13 cellular contexts compared by ENCODE assay signal in genomic region chr15:28889871-28890270, GRCh38. TPM values are rescaled to one million over a fixed set of nuclear protein-coding genes. Genes with fewer than 3 reads are reported as not detected.
DNase-seq lines count a peak whose midpoint lies in the region; ATAC-seq and TF ChIP-seq lines count a peak whose summit lies in the region.
"Not testable (repeated sequence)": the region's sequence is repeated elsewhere in the genome, so short reads cannot be mapped to it uniquely, and the experiment has no call there.
"Had no signal": no experiment of that assay in that cellular context is flagged by ENCODE, and none has a peak within 500 bp of the region (broad histone marks: within the 10 kb centered on the region; RNA-seq: fewer than 3 reads in every experiment).

No MANE protein-coding gene starts in this region.

- not testable (repeated sequence) for H4K8ac ChIP-seq in H9 (replicated peaks; ENCODE audit: insufficient read length, low read depth, low read length)

- H3K9me3 ChIP-seq in CD4-positive, CD25-positive, alpha-beta regulatory T cell (ENCODE audit: control insufficient read depth in 2 of 2, low read length in 2 of 2); H9 (ENCODE audit: control insufficient read depth, low read depth, low read length): not testable (repeated sequence)

- not testable (repeated sequence) for H4K91ac ChIP-seq in H9 (ENCODE audit: insufficient read length, low read depth, low read length)

- H3K4ac ChIP-seq in H9 (ENCODE audit: low read depth, low read length) = not testable (repeated sequence)

- H3K27me3 Mint-ChIP-seq in CD4-positive, CD25-positive, alpha-beta regulatory T cell; activated CD4-positive, alpha-beta T cell treated with anti-CD3 and anti-CD28 coated beads for 36 hours; activated naive CD4-positive, alpha-beta T cell treated with anti-CD3 and anti-CD28 coated beads for 36 hours (ENCODE audit: low read depth); brain; endothelial cell (ENCODE audit: unreplicated experiment); natural killer cell treated with Interleukin-12 subunit alpha and Interleukin-12 subunit beta and Interleukin-15 and Interleukin-18, amount 100 ng/mL, for 72 hours: not testable (repeated sequence)
- H3K27me3 Mint-ChIP-seq in H9 (ENCODE audit: low read depth) = peaks cover 40% of the 10 kb centered on the region

- CTCF ChIA-PET in activated CD4-positive, alpha-beta T cell treated with anti-CD3 and anti-CD28 coated beads for 36 hours (lab: Charles Lee) = interaction anchor here (1.0 to 3.0 kb wide), 2 partner anchors 13 to 212 kb away, joined by 6 to 10 read pairs; no protein-coding TSS in a partner anchor
- CTCF ChIA-PET in activated naive CD4-positive, alpha-beta T cell treated with anti-CD3 and anti-CD28 coated beads for 36 hours (lab: Charles Lee) = interaction anchor here (0.9 to 1.6 kb wide), 3 partner anchors 9 to 46 kb away, joined by 3 read pairs; no protein-coding TSS in a partner anchor

- peak overlapping the region; percentile 34 for H3K18ac ChIP-seq in H9 (ENCODE audit: insufficient read length, low read depth, low read length)

- not testable (repeated sequence) for H3K36me3 ChIP-seq in CD4-positive, CD25-positive, alpha-beta regulatory T cell (ENCODE audit: control insufficient read depth, insufficient read depth, low read length)

- H3K14ac ChIP-seq in H9 (ENCODE audit: insufficient read depth, low read length) = not testable (repeated sequence)

- not testable (repeated sequence) for H3K27me3 ChIP-seq in CD4-positive, CD25-positive, alpha-beta regulatory T cell (ENCODE audit: control insufficient read depth, insufficient read depth, low read length); H9 (ENCODE audit: insufficient read depth, low read length)

- H2BK20ac ChIP-seq in H9 (ENCODE audit: low read depth, low read length, poor library complexity, severe bottlenecking) = not testable (repeated sequence)

- not testable (repeated sequence) for H3K9ac ChIP-seq in H9 (ENCODE audit: extremely low read depth, insufficient read length, low read length)

- H3K23ac ChIP-seq in H9 (ENCODE audit: insufficient read length, low read depth, low read length) = not testable (repeated sequence)

- H2AK5ac ChIP-seq in H9 (ENCODE audit: insufficient read length, low read length) = not testable (repeated sequence)

- not testable (repeated sequence) for H3K79me2 ChIP-seq in H9 (ENCODE audit: insufficient read depth, low read length)

- not testable (repeated sequence) for H2BK120ac ChIP-seq in H9 (ENCODE audit: low read depth, low read length, poor library complexity, severe bottlenecking)

- intact Hi-C loops in activated CD4-positive, alpha-beta T cell treated with anti-CD3 and anti-CD28 coated beads for 36 hours (cut with DNase I, micrococcal nuclease) = loop anchor here (5.0 kb wide), 5 partner anchors 32 to 197 kb away; no protein-coding TSS in a partner anchor
- intact Hi-C loops in activated naive CD4-positive, alpha-beta T cell treated with anti-CD3 and anti-CD28 coated beads for 36 hours (cut with micrococcal nuclease) = loop anchor here (1.0 to 5.0 kb wide), 3 partner anchors 48 to 377 kb away; partner anchors contain the start of gene NSMCE3

- not testable (repeated sequence) for H2BK15ac ChIP-seq in H9 (ENCODE audit: low read depth, low read length)

- H4K5ac ChIP-seq in H9 (ENCODE audit: insufficient read length, low read depth, low read length) = not testable (repeated sequence)

- H3K56ac ChIP-seq in H9 (ENCODE audit: insufficient read length, low read depth, low read length) = not testable (repeated sequence)

- H3K4me3 Mint-ChIP-seq in CD4-positive, CD25-positive, alpha-beta regulatory T cell = peak overlapping the region in 3 of 4 donors; percentile 74 to 79 (median 77)
- not testable (repeated sequence) for H3K4me3 Mint-ChIP-seq in H9; activated CD4-positive, alpha-beta T cell treated with anti-CD3 and anti-CD28 coated beads for 36 hours
- peak overlapping the region; percentile 58 for H3K4me3 Mint-ChIP-seq in activated naive CD4-positive, alpha-beta T cell treated with anti-CD3 and anti-CD28 coated beads for 36 hours
- H3K4me3 Mint-ChIP-seq in brain = peak overlapping the region; percentile 26 to 85 (median 67)
- peak overlapping the region; percentile 34 for H3K4me3 Mint-ChIP-seq in endothelial cell (ENCODE audit: unreplicated experiment)
- H3K4me3 Mint-ChIP-seq in natural killer cell treated with Interleukin-12 subunit alpha and Interleukin-12 subunit beta and Interleukin-15 and Interleukin-18, amount 100 ng/mL, for 72 hours = peak overlapping the region; percentile 19

- not testable (repeated sequence) for H2AFZ ChIP-seq in H9 (ENCODE audit: low read length)

- H3K79me1 ChIP-seq in H9 (ENCODE audit: insufficient read depth, low read depth, low read length, poor library complexity, severe bottlenecking) = not testable (repeated sequence)

- not testable (repeated sequence) for H4K20me1 ChIP-seq in H9 (ENCODE audit: control insufficient read depth, insufficient read depth, insufficient read length)

- POLR2A ChIA-PET in activated CD4-positive, alpha-beta T cell treated with anti-CD3 and anti-CD28 coated beads for 36 hours (lab: Charles Lee) = not testable (repeated sequence)

- not testable (repeated sequence) for H3K4me2 ChIP-seq in H9 (ENCODE audit: insufficient read depth, insufficient read length, low read length)

- not testable (repeated sequence) for H3K4me3 ChIP-seq in CD4-positive, CD25-positive, alpha-beta regulatory T cell (ENCODE audit: low read depth, low read length)

- H3T11ph ChIP-seq in H9 (ENCODE audit: low read length) = not testable (repeated sequence)

- not testable (repeated sequence) for H2BK12ac ChIP-seq in H9 (ENCODE audit: insufficient read length, low read depth, low read length)

- not testable (repeated sequence) for DNase-seq in CD4-positive, CD25-positive, alpha-beta regulatory T cell; H9; activated CD4-positive, alpha-beta T cell treated with anti-CD3 and anti-CD28 coated beads for 36 hours; activated naive CD4-positive, alpha-beta T cell treated with anti-CD3 and anti-CD28 coated beads for 36 hours; endothelial cell (ENCODE audit: low spot score); natural killer cell treated with Interleukin-12 subunit alpha and Interleukin-12 subunit beta and Interleukin-15 and Interleukin-18, amount 100 ng/mL, for 72 hours (ENCODE audit: low spot score)

- peak overlapping the region; percentile 48 for H3K27ac ChIP-seq in CD4-positive, CD25-positive, alpha-beta regulatory T cell (ENCODE audit: insufficient read depth, low read length, poor library complexity, severe bottlenecking)
- H3K27ac ChIP-seq in H9 (ENCODE audit: insufficient read length, low read depth, low read length) = not testable (repeated sequence)
- H3K27ac ChIP-seq in temporal lobe (ENCODE audit: low read depth, low read length) = peak overlapping the region; percentile 17

- H2BK5ac ChIP-seq in H9 (ENCODE audit: insufficient read length, low read length) = not testable (repeated sequence)

- not testable (repeated sequence) for H3K36me3 Mint-ChIP-seq in CD4-positive, CD25-positive, alpha-beta regulatory T cell; H9 (ENCODE audit: insufficient read depth in 1 of 3, low read depth in 3 of 3); activated CD4-positive, alpha-beta T cell treated with anti-CD3 and anti-CD28 coated beads for 36 hours (ENCODE audit: low read depth); activated naive CD4-positive, alpha-beta T cell treated with anti-CD3 and anti-CD28 coated beads for 36 hours (ENCODE audit: low read depth); endothelial cell (ENCODE audit: low read depth, unreplicated experiment); natural killer cell treated with Interleukin-12 subunit alpha and Interleukin-12 subunit beta and Interleukin-15 and Interleukin-18, amount 100 ng/mL, for 72 hours
- H3K36me3 Mint-ChIP-seq in brain = peaks cover 20% of the 10 kb centered on the region

- peaks cover 38% of the 10 kb centered on the region for H3K4me1 ChIP-seq in CD4-positive, CD25-positive, alpha-beta regulatory T cell (ENCODE audit: control insufficient read depth, insufficient read depth, low read length, poor library complexity, severe bottlenecking)
- not testable (repeated sequence) for H3K4me1 ChIP-seq in H9 (ENCODE audit: insufficient read depth, low read length)

- not testable (repeated sequence) for TF ChIP-seq CTCF in H9 (conservative IDR thresholded peaks at IDR 0.05); brain (conservative IDR thresholded peaks at IDR 0.05); endothelial cell (IDR thresholded peaks at IDR 0.05; ENCODE audit: unreplicated experiment)

- H3K27ac Mint-ChIP-seq in CD4-positive, CD25-positive, alpha-beta regulatory T cell = peak overlapping the region; percentile 91 to 98 (median 96)
- H3K27ac Mint-ChIP-seq in H9; endothelial cell (ENCODE audit: unreplicated experiment): not testable (repeated sequence)
- H3K27ac Mint-ChIP-seq in activated CD4-positive, alpha-beta T cell treated with anti-CD3 and anti-CD28 coated beads for 36 hours = peak overlapping the region; percentile 87
- H3K27ac Mint-ChIP-seq in activated naive CD4-positive, alpha-beta T cell treated with anti-CD3 and anti-CD28 coated beads for 36 hours = peak overlapping the region; percentile 86
- peak overlapping the region in 4 of 5 experiments; percentile 74 to 97 (median 92) for H3K27ac Mint-ChIP-seq in brain
- H3K27ac Mint-ChIP-seq in natural killer cell treated with Interleukin-12 subunit alpha and Interleukin-12 subunit beta and Interleukin-15 and Interleukin-18, amount 100 ng/mL, for 72 hours = peak overlapping the region in 1 of 2 donors; percentile 83

- peaks cover 4 to 78% (median 25%) of the 10 kb centered on the region in 4 donors for H3K4me1 Mint-ChIP-seq in CD4-positive, CD25-positive, alpha-beta regulatory T cell
- H3K4me1 Mint-ChIP-seq in H9 = peaks cover 14 to 27% of the 10 kb centered on the region in 2 experiments
- H3K4me1 Mint-ChIP-seq in activated CD4-positive, alpha-beta T cell treated with anti-CD3 and anti-CD28 coated beads for 36 hours = peaks cover 62% of the 10 kb centered on the region
- peaks cover 68% of the 10 kb centered on the region for H3K4me1 Mint-ChIP-seq in activated naive CD4-positive, alpha-beta T cell treated with anti-CD3 and anti-CD28 coated beads for 36 hours (ENCODE audit: low read depth)
- H3K4me1 Mint-ChIP-seq in brain = peaks cover 81% of the 10 kb centered on the region
- H3K4me1 Mint-ChIP-seq in endothelial cell (ENCODE audit: unreplicated experiment) = peaks cover 25% of the 10 kb centered on the region
- peaks cover 37 to 43% of the 10 kb centered on the region in 2 donors for H3K4me1 Mint-ChIP-seq in natural killer cell treated with Interleukin-12 subunit alpha and Interleukin-12 subunit beta and Interleukin-15 and Interleukin-18, amount 100 ng/mL, for 72 hours (ENCODE audit: low read depth in 2 of 2)

- no CpG with 5 or more reads among the region's 6 CpGs for WGBS in H9 (ENCODE audit: extremely low coverage, insufficient read length, low lambda C conversion rate)

- not testable (repeated sequence) for H3K9me3 Mint-ChIP-seq in CD4-positive, CD25-positive, alpha-beta regulatory T cell; H9; activated CD4-positive, alpha-beta T cell treated with anti-CD3 and anti-CD28 coated beads for 36 hours (ENCODE audit: low read depth); activated naive CD4-positive, alpha-beta T cell treated with anti-CD3 and anti-CD28 coated beads for 36 hours; brain; endothelial cell (ENCODE audit: unreplicated experiment); natural killer cell treated with Interleukin-12 subunit alpha and Interleukin-12 subunit beta and Interleukin-15 and Interleukin-18, amount 100 ng/mL, for 72 hours

- not testable (repeated sequence) for H3K23me2 ChIP-seq in H9 (ENCODE audit: insufficient read length, low read depth, low read length, poor library complexity, severe bottlenecking)

- not testable (repeated sequence) for ATAC-seq in CD4-positive, CD25-positive, alpha-beta regulatory T cell (ENCODE audit: low read depth in 2 of 2); activated CD4-positive, alpha-beta T cell treated with anti-CD3 and anti-CD28 coated beads for 36 hours; natural killer cell treated with Interleukin-12 subunit alpha and Interleukin-12 subunit beta and Interleukin-15 and Interleukin-18, amount 100 ng/mL, for 72 hours

RNA-seq across cellular contexts. Expression of gene APBA2, which starts 4.1 kb away (rescaled TPM):
- 13.9 TPM for total RNA-seq in CD4-positive, CD25-positive, alpha-beta regulatory T cell
- 10 to 100 TPM in 2 of 4 donors, 1 to 10 TPM in 2; 8.6 to 24.2 (median 15.5) TPM for polyA plus RNA-seq in CD4-positive, CD25-positive, alpha-beta regulatory T cell
- total RNA-seq in H9 (2021) = 12.2 and 14.3 TPM in 2 replicates
- total RNA-seq in activated CD4-positive, alpha-beta T cell treated with anti-CD3 and anti-CD28 coated beads for 36 hours = 10 to 100 TPM; 12.8 to 17.5 TPM
- 10 to 100 TPM; 16.2 to 18.3 TPM for total RNA-seq in activated naive CD4-positive, alpha-beta T cell treated with anti-CD3 and anti-CD28 coated beads for 36 hours
- 86.7 TPM for polyA plus RNA-seq in brain (ENCODE audit: insufficient read depth, low read depth, low replicate concordance)
- total RNA-seq in endothelial cell (ENCODE audit: unreplicated experiment) = 33.1 TPM
- 10 to 100 TPM in 1 of 2 donors, 1 to 10 TPM in 1; 6.0 to 19.4 TPM for total RNA-seq in natural killer cell treated with Interleukin-12 subunit alpha and Interleukin-12 subunit beta and Interleukin-15 and Interleukin-18, amount 100 ng/mL, for 72 hours
- 91.7 TPM for total RNA-seq in temporal lobe

RNA-seq across cellular contexts. Expression of gene GOLGA6L7, which starts 41.4 kb away (rescaled TPM):
- total RNA-seq in CD4-positive, CD25-positive, alpha-beta regulatory T cell = not detected
- not detected for polyA plus RNA-seq in CD4-positive, CD25-positive, alpha-beta regulatory T cell
- total RNA-seq in H9 (2021) = not detected in 2 replicates
- not detected for total RNA-seq in activated CD4-positive, alpha-beta T cell treated with anti-CD3 and anti-CD28 coated beads for 36 hours
- not detected for total RNA-seq in activated naive CD4-positive, alpha-beta T cell treated with anti-CD3 and anti-CD28 coated beads for 36 hours
- polyA plus RNA-seq in brain (ENCODE audit: insufficient read depth, low read depth, low replicate concordance) = not detected
- not detected for total RNA-seq in endothelial cell (ENCODE audit: unreplicated experiment)
- total RNA-seq in natural killer cell treated with Interleukin-12 subunit alpha and Interleukin-12 subunit beta and Interleukin-15 and Interleukin-18, amount 100 ng/mL, for 72 hours = not detected
- total RNA-seq in temporal lobe = not detected
- total RNA-seq: A172, H7, HFFc6 had no signal
- polyA plus RNA-seq: AG04450, CD14-positive monocyte had no signal
